In the genomic region with DNA sequence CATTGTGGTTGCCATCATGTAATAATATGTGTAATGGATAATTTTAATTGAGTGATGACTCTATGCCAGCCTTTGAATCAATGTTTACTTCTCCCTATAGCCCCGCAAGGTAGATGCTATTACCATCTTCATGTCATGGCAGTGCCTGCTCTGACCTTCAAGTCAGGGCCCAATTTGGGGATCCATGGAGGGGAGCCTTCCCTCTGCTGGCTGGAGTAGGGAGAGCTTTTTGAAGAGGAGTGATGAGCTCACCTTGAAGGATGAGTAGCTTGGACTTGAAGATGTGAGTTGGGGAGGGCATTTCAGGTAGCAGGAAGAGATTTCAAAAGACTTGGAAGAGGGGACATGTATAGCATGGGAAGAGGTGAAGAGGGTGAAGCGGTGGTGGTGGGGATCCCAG, we compare ENCODE assay signal across 23 cellular contexts.
DNase-seq lines count a peak whose midpoint lies in the region; ATAC-seq, FAIRE-seq and TF ChIP-seq lines count a peak whose summit lies in the region.
"Had no signal": no experiment of that assay in that cellular context is flagged by ENCODE, and none has a peak within 500 bp of the region (broad histone marks: within the 10 kb centered on the region; RNA-seq: fewer than 3 reads in every experiment).

No MANE protein-coding gene starts in this region.

- H3K4me1 ChIP-seq in keratinocyte (ENCODE audit: control insufficient read depth, extremely low read depth, insufficient read depth, low read length): no peaks in the 10 kb centered on the region
- H3K4me1 ChIP-seq: uterus had no signal

- FAIRE-seq in bronchial epithelial cell (lab: Jason Lieb, UNC): no peak
- no peak for FAIRE-seq in keratinocyte (lab: Jason Lieb, UNC)
- FAIRE-seq: A204.1, GM12891, HepG2 had no signal

- no peak for DNase-seq in activated naive CD8-positive, alpha-beta T cell treated with anti-CD3 and anti-CD28 coated beads, Interleukin-2, amount 10 ng/mL, durations not matched to agents 7 days and 5 days
- no peak for DNase-seq in activated naive CD8-positive, alpha-beta T cell treated with anti-CD3 and anti-CD28 coated beads for 36 hours
- DNase-seq in bronchial epithelial cell (ENCODE audit: low read depth): peak; percentile 7
- no peak for DNase-seq in keratinocyte (ENCODE audit: low read depth, low spot score)
- DNase-seq in activated T-helper 2 cell treated with anti-CD3 and anti-CD28 coated beads, Interferon-gamma antibody, Interleukin-2, Interleukin-4, amounts not matched to agents 10 μg/mL and 5 μg/mL and 100 μg/mL, durations not matched to agents 14 hours and 24 hours and 36 hours (ENCODE audit: low spot score): no peak
- DNase-seq in NCI-H774 (lab: John Stamatoyannopoulos, UW): no peak
- DNase-seq in medulla oblongata (ENCODE audit: extremely low spot score): no peak
- DNase-seq: activated CD4-positive, alpha-beta memory T cell treated with anti-CD3 and anti-CD28 coated beads for 36 hours; activated gamma-delta T cell; CD4-positive, alpha-beta memory T cell; erythroblast; GM23248; NCI-H1694; NCI-H526 treated with DMSO at 0.1 percent for 48 hours; stimulated activated naive CD8-positive, alpha-beta T cell treated with anti-CD3 and anti-CD28 coated beads, Interleukin-15, Interleukin-2, amounts not matched to agents 100 U/mL and 50 U/mL, for 24 hours; uterus had no signal

- peaks cover 2% of the 10 kb centered on the region for H3K27me3 Mint-ChIP-seq in activated naive CD8-positive, alpha-beta T cell treated with anti-CD3 and anti-CD28 coated beads, Interleukin-2, amount 10 ng/mL, durations not matched to agents 7 days and 5 days
- peaks cover 8% of the 10 kb centered on the region for H3K27me3 Mint-ChIP-seq in activated naive CD8-positive, alpha-beta T cell treated with anti-CD3 and anti-CD28 coated beads for 36 hours
- no peaks in the 10 kb centered on the region for H3K27me3 Mint-ChIP-seq in activated T-helper 2 cell treated with anti-CD3 and anti-CD28 coated beads, Interferon-gamma antibody, Interleukin-2, Interleukin-4, amounts not matched to agents 10 μg/mL and 5 μg/mL and 100 μg/mL, durations not matched to agents 14 hours and 24 hours and 36 hours (ENCODE audit: low read depth)

- no peaks in the 10 kb centered on the region for H3K27me3 ChIP-seq in bronchial epithelial cell (ENCODE audit: control insufficient read depth, insufficient read depth, low read length)
- H3K27me3 ChIP-seq in keratinocyte (ENCODE audit: control insufficient read depth, extremely low read depth, insufficient read depth, low read length): peaks cover 4% of the 10 kb centered on the region
- H3K27me3 ChIP-seq: uterus had no signal

- no peak overlapping the region for H3K27ac ChIP-seq in keratinocyte (ENCODE audit: control insufficient read depth, insufficient read depth, low read length)
- H3K27ac ChIP-seq: GM23248, RWPE1, SK-N-MC, uterus had no signal

- TF ChIP-seq CTCF in bronchial epithelial cell (IDR thresholded peaks at IDR 0.05; ENCODE audit: insufficient read depth, low read length, severe bottlenecking) (no peak), keratinocyte (optimal IDR thresholded peaks at IDR 0.05 in 1 of 3, IDR thresholded peaks at IDR 0.05 in 1 of 3, conservative IDR thresholded peaks at IDR 0.05 in 1 of 3; ENCODE audit: extremely low read depth in 1 of 3, insufficient read depth in 2 of 3, low read length in 3 of 3) (peak; percentile 12 to 30 (median 15))

- H3K4me3 ChIP-seq in bronchial epithelial cell (ENCODE audit: low read depth, low read length) (no peak overlapping the region), keratinocyte (ENCODE audit: control insufficient read depth in 2 of 3, extremely low read depth in 1 of 3, insufficient read depth in 2 of 3, low read depth in 1 of 3, low read length in 3 of 3) (no peak overlapping the region)
- H3K4me3 ChIP-seq: GM23248, SK-N-MC, uterus had no signal

- no peaks in the 10 kb centered on the region for H3K9me1 ChIP-seq in keratinocyte (ENCODE audit: control insufficient read depth, extremely low read depth, insufficient read depth, low read length)

- H3K4me1 Mint-ChIP-seq in activated naive CD8-positive, alpha-beta T cell treated with anti-CD3 and anti-CD28 coated beads, Interleukin-2, amount 10 ng/mL, durations not matched to agents 7 days and 5 days: no peaks in the 10 kb centered on the region
- no peaks in the 10 kb centered on the region for H3K4me1 Mint-ChIP-seq in activated naive CD8-positive, alpha-beta T cell treated with anti-CD3 and anti-CD28 coated beads for 36 hours
- no peaks in the 10 kb centered on the region for H3K4me1 Mint-ChIP-seq in activated T-helper 2 cell treated with anti-CD3 and anti-CD28 coated beads, Interferon-gamma antibody, Interleukin-2, Interleukin-4, amounts not matched to agents 10 μg/mL and 5 μg/mL and 100 μg/mL, durations not matched to agents 14 hours and 24 hours and 36 hours (ENCODE audit: low read depth)
- H3K4me1 Mint-ChIP-seq: CD4-positive, alpha-beta memory T cell had no signal

- H3K36me3 ChIP-seq in bronchial epithelial cell (ENCODE audit: control insufficient read depth, insufficient read depth, low read length): no peaks in the 10 kb centered on the region
- no peaks in the 10 kb centered on the region for H3K36me3 ChIP-seq in keratinocyte (ENCODE audit: control insufficient read depth in 2 of 2, extremely low read depth in 1 of 2, insufficient read depth in 2 of 2, low read length in 2 of 2)
- H3K36me3 ChIP-seq: uterus had no signal

- H3K79me2 ChIP-seq in keratinocyte (ENCODE audit: control insufficient read depth, insufficient read depth, low read length): no peaks in the 10 kb centered on the region

- intact Hi-C loops in activated T-helper 2 cell treated with anti-CD3 and anti-CD28 coated beads, Interferon-gamma antibody, Interleukin-2, Interleukin-4, amounts not matched to agents 10 μg/mL and 5 μg/mL and 100 μg/mL, durations not matched to agents 14 hours and 24 hours and 36 hours (cut with micrococcal nuclease): no loop called here

- H3K4me3 Mint-ChIP-seq in activated naive CD8-positive, alpha-beta T cell treated with anti-CD3 and anti-CD28 coated beads, Interleukin-2, amount 10 ng/mL, durations not matched to agents 7 days and 5 days: no peak overlapping the region
- H3K4me3 Mint-ChIP-seq in activated naive CD8-positive, alpha-beta T cell treated with anti-CD3 and anti-CD28 coated beads for 36 hours: no peak overlapping the region
- H3K4me3 Mint-ChIP-seq in activated T-helper 2 cell treated with anti-CD3 and anti-CD28 coated beads, Interferon-gamma antibody, Interleukin-2, Interleukin-4, amounts not matched to agents 10 μg/mL and 5 μg/mL and 100 μg/mL, durations not matched to agents 14 hours and 24 hours and 36 hours (ENCODE audit: low read depth): no peak overlapping the region
- H3K4me3 Mint-ChIP-seq: activated CD4-positive, alpha-beta memory T cell treated with anti-CD3 and anti-CD28 coated beads for 36 hours; CD4-positive, alpha-beta memory T cell had no signal

- H3K9me3 ChIP-seq in keratinocyte (ENCODE audit: control insufficient read depth, low read depth, low read length): no peaks in the 10 kb centered on the region
- H3K9me3 ChIP-seq: uterus had no signal

- no peaks in the 10 kb centered on the region for H3K36me3 Mint-ChIP-seq in activated naive CD8-positive, alpha-beta T cell treated with anti-CD3 and anti-CD28 coated beads, Interleukin-2, amount 10 ng/mL, durations not matched to agents 7 days and 5 days
- no peaks in the 10 kb centered on the region for H3K36me3 Mint-ChIP-seq in activated naive CD8-positive, alpha-beta T cell treated with anti-CD3 and anti-CD28 coated beads for 36 hours
- no peaks in the 10 kb centered on the region for H3K36me3 Mint-ChIP-seq in activated T-helper 2 cell treated with anti-CD3 and anti-CD28 coated beads, Interferon-gamma antibody, Interleukin-2, Interleukin-4, amounts not matched to agents 10 μg/mL and 5 μg/mL and 100 μg/mL, durations not matched to agents 14 hours and 24 hours and 36 hours (ENCODE audit: low read depth)
- H3K36me3 Mint-ChIP-seq: activated CD4-positive, alpha-beta memory T cell treated with anti-CD3 and anti-CD28 coated beads for 36 hours; CD4-positive, alpha-beta memory T cell had no signal

- ATAC-seq in activated naive CD8-positive, alpha-beta T cell treated with anti-CD3 and anti-CD28 coated beads, Interleukin-2, amount 10 ng/mL, durations not matched to agents 7 days and 5 days (ENCODE audit: low read depth): no peak
- ATAC-seq in HG03097 (IDR thresholded peaks at IDR 0.05; ENCODE audit: low FRiP score, unreplicated experiment): no peak
- ATAC-seq: activated CD4-positive, CD25-positive, alpha-beta regulatory T cell treated with anti-CD3 and anti-CD28 coated beads, Interleukin-2, amount 50 U/mL, for 24 hours; HepG2; stimulated activated naive CD8-positive, alpha-beta T cell treated with anti-CD3 and anti-CD28 coated beads, Interleukin-15, Interleukin-2, amounts not matched to agents 100 U/mL and 50 U/mL, for 24 hours had no signal

- H3K9ac ChIP-seq in keratinocyte (ENCODE audit: control insufficient read depth, extremely low read depth, insufficient read depth, low read length): no peak overlapping the region
- H3K9ac ChIP-seq: GM23248 had no signal

- POLR2A ChIA-PET in activated naive CD8-positive, alpha-beta T cell treated with anti-CD3 and anti-CD28 coated beads, Interleukin-2, amount 10 ng/mL, durations not matched to agents 7 days and 5 days (lab: Charles Lee): no interaction called here

- H4K20me1 ChIP-seq in keratinocyte (ENCODE audit: control insufficient read depth, extremely low read depth, insufficient read depth, low read length): no peaks in the 10 kb centered on the region

- no peaks in the 10 kb centered on the region for H3K9me3 Mint-ChIP-seq in activated naive CD8-positive, alpha-beta T cell treated with anti-CD3 and anti-CD28 coated beads, Interleukin-2, amount 10 ng/mL, durations not matched to agents 7 days and 5 days
- no peaks in the 10 kb centered on the region for H3K9me3 Mint-ChIP-seq in activated naive CD8-positive, alpha-beta T cell treated with anti-CD3 and anti-CD28 coated beads for 36 hours
- no peaks in the 10 kb centered on the region for H3K9me3 Mint-ChIP-seq in activated T-helper 2 cell treated with anti-CD3 and anti-CD28 coated beads, Interferon-gamma antibody, Interleukin-2, Interleukin-4, amounts not matched to agents 10 μg/mL and 5 μg/mL and 100 μg/mL, durations not matched to agents 14 hours and 24 hours and 36 hours
- H3K9me3 Mint-ChIP-seq: activated CD4-positive, alpha-beta memory T cell treated with anti-CD3 and anti-CD28 coated beads for 36 hours; CD4-positive, alpha-beta memory T cell had no signal

- dilution Hi-C loops in keratinocyte (cut with MboI; ENCODE audit: extremely low pct_ligation_motif_present, low sequenced_read_pairs): no loop called here

- peak overlapping the region; percentile 5 for H3K27ac Mint-ChIP-seq in activated naive CD8-positive, alpha-beta T cell treated with anti-CD3 and anti-CD28 coated beads, Interleukin-2, amount 10 ng/mL, durations not matched to agents 7 days and 5 days
- no peak overlapping the region for H3K27ac Mint-ChIP-seq in activated naive CD8-positive, alpha-beta T cell treated with anti-CD3 and anti-CD28 coated beads for 36 hours
- H3K27ac Mint-ChIP-seq in activated T-helper 2 cell treated with anti-CD3 and anti-CD28 coated beads, Interferon-gamma antibody, Interleukin-2, Interleukin-4, amounts not matched to agents 10 μg/mL and 5 μg/mL and 100 μg/mL, durations not matched to agents 14 hours and 24 hours and 36 hours: no peak overlapping the region
- H3K27ac Mint-ChIP-seq: activated CD4-positive, alpha-beta memory T cell treated with anti-CD3 and anti-CD28 coated beads for 36 hours; CD4-positive, alpha-beta memory T cell had no signal

- no peak overlapping the region for H2AFZ ChIP-seq in keratinocyte (ENCODE audit: control insufficient read depth, low read length)
- H2AFZ ChIP-seq: GM23248 had no signal

- no peak overlapping the region for H3K4me2 ChIP-seq in keratinocyte (ENCODE audit: control insufficient read depth, extremely low read depth, insufficient read depth, low read depth, low read length)
